Comparison of ENCODE assay signal across 16 cellular contexts in genomic region chr3:139940622-139941021, GRCh38. TPM values are rescaled to one million over a fixed set of nuclear protein-coding genes. Genes with fewer than 3 reads are reported as not detected.
"Had no signal": no experiment of that assay in that cellular context is flagged by ENCODE, and none has a peak within 500 bp of the region (broad histone marks: within the 10 kb centered on the region; RNA-seq: fewer than 3 reads in every experiment).

No MANE protein-coding gene starts in this region.

- H3K4me3 ChIP-seq: gastrocnemius medialis, smooth muscle cell, upper lobe of right lung had no signal

- H3K36me3 ChIP-seq: gastrocnemius medialis, neutrophil, upper lobe of right lung had no signal

- H3K27ac ChIP-seq: epithelial cell of prostate, gastrocnemius medialis, neutrophil, upper lobe of right lung had no signal

- DNase-seq: activated naive CD4-positive, alpha-beta T cell; activated naive CD8-positive, alpha-beta T cell treated with anti-CD3 and anti-CD28 coated beads, Interleukin-2, amount 10 ng/mL, durations not matched to agents 7 days and 5 days; activated T-cell treated with anti-CD3 and anti-CD28 coated beads for 4 hours; anterior cingulate cortex; cerebellar nuclear complex; dermis blood vessel endothelial cell; gastrocnemius medialis; mesendoderm; natural killer cell; posterior cingulate gyrus; stimulated activated naive CD8-positive, alpha-beta T cell treated with anti-CD3 and anti-CD28 coated beads, Interleukin-15, Interleukin-2, amounts not matched to agents 100 U/mL and 50 U/mL, for 24 hours; upper lobe of right lung had no signal

- ATAC-seq: activated CD4-positive, CD25-positive, alpha-beta regulatory T cell treated with anti-CD3 and anti-CD28 coated beads, Interleukin-2, amount 50 U/mL, for 24 hours; gastrocnemius medialis; natural killer cell; stimulated activated naive CD8-positive, alpha-beta T cell treated with anti-CD3 and anti-CD28 coated beads, Interleukin-15, Interleukin-2, amounts not matched to agents 100 U/mL and 50 U/mL, for 24 hours; upper lobe of right lung had no signal

- H3K9me3 ChIP-seq: gastrocnemius medialis, neutrophil, upper lobe of right lung had no signal

- H3K4me2 ChIP-seq: smooth muscle cell had no signal

RNA-seq across cellular contexts. Expression of gene CLSTN2, which starts 5.6 kb away (rescaled TPM):
- total RNA-seq: activated naive CD8-positive, alpha-beta T cell treated with anti-CD3 and anti-CD28 coated beads, Interleukin-2, amount 10 ng/mL, durations not matched to agents 7 days and 5 days had no signal
